ENCODE assay signal across 24 cellular contexts in the genomic region with DNA sequence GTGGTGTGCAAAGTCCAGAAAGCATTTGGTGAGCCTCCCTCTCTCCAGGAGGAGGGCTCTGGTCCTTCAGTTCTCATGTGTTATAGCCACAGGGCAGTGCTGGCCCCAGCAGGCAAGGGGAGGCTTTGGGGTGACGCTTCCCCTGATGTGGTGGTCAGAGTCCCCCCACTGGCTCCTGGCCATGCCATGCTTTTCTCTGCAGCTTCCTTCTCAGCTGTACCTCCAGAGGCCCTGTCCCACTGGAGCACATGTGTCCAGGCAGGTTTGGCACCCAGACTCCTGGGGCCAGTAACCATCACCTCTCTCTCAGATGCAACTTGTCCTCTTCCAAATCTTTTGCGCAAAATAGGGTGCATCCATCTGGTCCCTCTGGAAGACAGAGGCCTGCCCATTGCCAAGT.
"Had no signal": no experiment of that assay in that cellular context is flagged by ENCODE, and none has a peak within 500 bp of the region (broad histone marks: within the 10 kb centered on the region; RNA-seq: fewer than 3 reads in every experiment).

No MANE protein-coding gene starts in this region.

- H3K4me3 Mint-ChIP-seq: activated naive CD8-positive, alpha-beta T cell treated with anti-CD3 and anti-CD28 coated beads, Interleukin-2, amount 50 U/mL, for 24 hours; activated T-cell treated with anti-CD3 and anti-CD28 coated beads, Interleukin-2, amount 50 U/mL, for 4 hours; T-helper 1 cell treated with Interleukin-12 subunit alpha and Interleukin-12 subunit beta and Interleukin-4 antibody, amounts not matched to agents 30 μg/mL and 1 μg/mL, for 36 hours had no signal

- H3K36me3 ChIP-seq: ascending aorta had no signal

- DNase-seq: activated CD4-positive, alpha-beta T cell treated with anti-CD3 and anti-CD28 coated beads for 48 hours; activated CD4-positive, alpha-beta T cell treated with anti-CD3 and anti-CD28 coated beads, Interleukin-2, amount 50 U/mL, for 48 hours; activated CD4-positive, CD25-positive, alpha-beta regulatory T cell treated with anti-CD3 and anti-CD28 coated beads, Interleukin-2, amount 50 U/mL, for 72 hours; activated effector memory CD4-positive, alpha-beta T cell treated with anti-CD3 and anti-CD28 coated beads, Interleukin-2, amount 50 U/mL, for 16 hours; activated naive CD4-positive, alpha-beta T cell treated with Interleukin-2 at 50 U/mL for 16 hours; activated naive CD8-positive, alpha-beta T cell treated with anti-CD3 and anti-CD28 coated beads, Interleukin-2, amount 50 U/mL, for 24 hours; activated T-cell treated with anti-CD3 and anti-CD28 coated beads, Interleukin-2, amount 50 U/mL, for 4 hours; amniotic stem cell; body of pancreas; Karpas-422; MM.1S; NCI-H1105; NCI-H1436; NCI-H1694 treated with DMSO at 0.1 percent for 48 hours; NCI-H2029 treated with DMSO at 0.1 percent for 48 hours; NCI-H345; NCI-H510A; NCI-H526 treated with DMSO at 0.1 percent for 48 hours; NK-92 treated with Interleukin-12 subunit alpha and Interleukin-12 subunit beta, amount 100 ng/mL, for 24 hours; SHP77 had no signal

- H3K36me3 Mint-ChIP-seq: activated naive CD4-positive, alpha-beta T cell treated with anti-CD3 and anti-CD28 coated beads, Interleukin-2, amount 50 U/mL, for 72 hours had no signal

- H3K4me1 ChIP-seq: ascending aorta, body of pancreas had no signal

- H3K27ac ChIP-seq: ascending aorta, body of pancreas had no signal

- H3K9me3 ChIP-seq: ascending aorta, body of pancreas had no signal

- H3K4me1 Mint-ChIP-seq: activated naive CD8-positive, alpha-beta T cell treated with anti-CD3 and anti-CD28 coated beads, Interleukin-2, amount 50 U/mL, for 24 hours had no signal

- H3K27me3 ChIP-seq: ascending aorta, body of pancreas had no signal

- H3K9me3 Mint-ChIP-seq: activated naive CD4-positive, alpha-beta T cell treated with anti-CD3 and anti-CD28 coated beads, Interleukin-2, amount 50 U/mL, for 72 hours; activated naive CD8-positive, alpha-beta T cell treated with anti-CD3 and anti-CD28 coated beads, Interleukin-2, amount 50 U/mL, for 24 hours; activated T-cell treated with anti-CD3 and anti-CD28 coated beads, Interleukin-2, amount 50 U/mL, for 4 hours; T-helper 1 cell treated with Interleukin-12 subunit alpha and Interleukin-12 subunit beta and Interleukin-4 antibody, amounts not matched to agents 30 μg/mL and 1 μg/mL, for 36 hours had no signal

- ATAC-seq: activated naive CD4-positive, alpha-beta T cell treated with anti-CD3 and anti-CD28 coated beads, Interleukin-2, amount 50 U/mL, for 72 hours; activated naive CD8-positive, alpha-beta T cell treated with anti-CD3 and anti-CD28 coated beads, Interleukin-2, amount 50 U/mL, for 24 hours; activated T-cell treated with anti-CD3 and anti-CD28 coated beads, Interleukin-2, amount 50 U/mL, for 4 hours; body of pancreas; K562 had no signal

- H3K27ac Mint-ChIP-seq: activated naive CD4-positive, alpha-beta T cell treated with anti-CD3 and anti-CD28 coated beads, Interleukin-2, amount 50 U/mL, for 72 hours; activated naive CD8-positive, alpha-beta T cell treated with anti-CD3 and anti-CD28 coated beads, Interleukin-2, amount 50 U/mL, for 24 hours; T-helper 1 cell treated with Interleukin-12 subunit alpha and Interleukin-12 subunit beta and Interleukin-4 antibody, amounts not matched to agents 30 μg/mL and 1 μg/mL, for 36 hours had no signal

- H3K4me3 ChIP-seq: ascending aorta, body of pancreas, K562 had no signal
